ENCODE assay signal across 11 cellular contexts in genomic region chr12:114334395-114334794, GRCh38.
"Had no signal": no experiment of that assay in that cellular context is flagged by ENCODE, and none has a peak within 500 bp of the region (broad histone marks: within the 10 kb centered on the region; RNA-seq: fewer than 3 reads in every experiment).

No MANE protein-coding gene starts in this region.

- H3K9me3 ChIP-seq: HAP-1 had no signal

- H3K27ac ChIP-seq: GM23248 had no signal

- FAIRE-seq: H1, H54 had no signal

- H3K27ac Mint-ChIP-seq: GM23338, HFFc6 had no signal

- H3K9ac ChIP-seq: GM23248 had no signal

- ATAC-seq: GM23338, HCT116 had no signal

- H3K4me1 ChIP-seq: HAP-1 had no signal

- H3K4me3 ChIP-seq: GM23248, GM23338, HAP-1 had no signal

- DNase-seq: GM23248, GOT3, H7, H9, HCEC 1CT, HFFc6 had no signal

- H3K36me3 ChIP-seq: HAP-1 had no signal

- H3K9me3 Mint-ChIP-seq: HFFc6 had no signal

- H3K4me2 ChIP-seq: GM23338 had no signal

- H2AFZ ChIP-seq: GM23248 had no signal

- H3K4me3 Mint-ChIP-seq: GM23338, H9, HFFc6 had no signal
